Comparison of ENCODE assay signal across 1 cellular context in genomic region chr9:16321461-16322119, GRCh38.
TF ChIP-seq lines count a peak whose summit lies in the region.

No MANE protein-coding gene starts in this region.

TF ChIP-seq in IMR-90, 13 proteins besides CTCF, POLR2A, EP300 and RAD21 (continued from another document):
- no peak for TF ChIP-seq USF2 (IDR thresholded peaks at IDR 0.05; ENCODE audit: low read depth, low read length)
- TF ChIP-seq CHD1 (IDR thresholded peaks at IDR 0.05; ENCODE audit: low read depth, low read length), result no peak
- no peak for TF ChIP-seq RFX5 (IDR thresholded peaks at IDR 0.05; ENCODE audit: low read depth, low read length)
